In the genomic region with DNA sequence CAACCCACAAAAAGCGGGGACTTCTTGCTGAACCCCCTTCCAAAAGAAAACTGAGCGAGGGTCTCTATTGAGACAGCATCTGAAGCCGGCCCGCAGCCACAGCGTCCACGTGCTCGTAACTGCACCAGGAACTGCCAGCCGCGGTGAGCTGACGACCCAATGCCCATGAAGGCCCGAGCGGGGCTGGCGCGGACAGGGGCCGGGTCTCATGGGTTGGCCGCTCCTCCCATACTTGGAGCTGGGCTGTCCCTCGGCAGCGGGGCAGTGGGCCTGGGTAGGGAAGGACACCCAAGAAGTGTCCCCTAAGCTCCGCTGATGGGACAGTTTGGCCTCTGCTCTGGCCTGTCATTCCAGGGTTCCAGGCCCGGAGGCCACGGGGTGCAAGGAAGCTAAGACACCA, we compare ENCODE assay signal across 38 cellular contexts. TPM values are rescaled to one million over a fixed set of nuclear protein-coding genes. Genes with fewer than 3 reads are reported as not detected.
"Had no signal": no experiment of that assay in that cellular context is flagged by ENCODE, and none has a peak within 500 bp of the region (broad histone marks: within the 10 kb centered on the region; RNA-seq: fewer than 3 reads in every experiment).

No MANE protein-coding gene starts in this region.

- H3K9me3 Mint-ChIP-seq: activated naive CD8-positive, alpha-beta T cell treated with anti-CD3 and anti-CD28 coated beads for 36 hours had no signal

- H3K4me1 Mint-ChIP-seq: activated CD4-positive, alpha-beta memory T cell treated with anti-CD3 and anti-CD28 coated beads, Interleukin-2, amount 10 ng/mL, durations not matched to agents 7 days and 5 days; activated CD8-positive, alpha-beta memory T cell treated with anti-CD3 and anti-CD28 coated beads, Interleukin-2, amount 10 ng/mL, durations not matched to agents 7 days and 5 days; activated naive CD8-positive, alpha-beta T cell treated with anti-CD3 and anti-CD28 coated beads for 36 hours had no signal

- H3K4me1 ChIP-seq: ascending aorta, Peyer's patch had no signal

- H3K27ac ChIP-seq: ascending aorta, cardiac muscle cell, Peyer's patch, VCaP had no signal

- H3K27me3 Mint-ChIP-seq: activated CD4-positive, alpha-beta memory T cell treated with anti-CD3 and anti-CD28 coated beads, Interleukin-2, amount 10 ng/mL, durations not matched to agents 7 days and 5 days; activated CD8-positive, alpha-beta memory T cell treated with anti-CD3 and anti-CD28 coated beads, Interleukin-2, amount 10 ng/mL, durations not matched to agents 7 days and 5 days; activated naive CD8-positive, alpha-beta T cell treated with anti-CD3 and anti-CD28 coated beads for 36 hours had no signal

- ATAC-seq: activated CD8-positive, alpha-beta memory T cell treated with anti-CD3 and anti-CD28 coated beads, Interleukin-2, amount 10 ng/mL, durations not matched to agents 7 days and 5 days; PC-3; Right ventricle myocardium inferior; SK-N-SH treated with all-trans-retinoic acid at 6 μM for 48 hours had no signal

- H3K36me3 ChIP-seq: cardiac muscle cell had no signal

- H3K4me3 Mint-ChIP-seq: activated CD4-positive, alpha-beta memory T cell treated with anti-CD3 and anti-CD28 coated beads, Interleukin-2, amount 10 ng/mL, durations not matched to agents 7 days and 5 days; activated CD8-positive, alpha-beta memory T cell treated with anti-CD3 and anti-CD28 coated beads, Interleukin-2, amount 10 ng/mL, durations not matched to agents 7 days and 5 days; activated naive CD8-positive, alpha-beta T cell treated with anti-CD3 and anti-CD28 coated beads for 36 hours had no signal

- H3K9me3 ChIP-seq: ascending aorta, Peyer's patch had no signal

- H3K27me3 ChIP-seq: ascending aorta, cardiac muscle cell, Peyer's patch had no signal

- DNase-seq: activated CD4-positive, alpha-beta memory T cell treated with anti-CD3 and anti-CD28 coated beads, Interleukin-2, amount 10 ng/mL, durations not matched to agents 7 days and 5 days; activated CD4-positive, alpha-beta T cell treated with anti-CD3 and anti-CD28 coated beads for 1 hour; activated CD4-positive, alpha-beta T cell treated with anti-CD3 and anti-CD28 coated beads for 48 hours; activated CD4-positive, CD25-positive, alpha-beta regulatory T cell; activated CD8-positive, alpha-beta memory T cell treated with anti-CD3 and anti-CD28 coated beads for 24 hours; activated CD8-positive, alpha-beta memory T cell treated with anti-CD3 and anti-CD28 coated beads, Interleukin-2, amount 10 ng/mL, durations not matched to agents 7 days and 5 days; activated CD8-positive, alpha-beta memory T cell treated with anti-CD3 and anti-CD28 coated beads, Interleukin-2, amount 50 U/mL, for 48 hours; activated effector memory CD4-positive, alpha-beta T cell treated with anti-CD3 and anti-CD28 coated beads, Interleukin-2, amount 50 U/mL, for 16 hours; activated naive CD4-positive, alpha-beta T cell; activated naive CD4-positive, alpha-beta T cell treated with anti-CD3 and anti-CD28 coated beads, Interleukin-2, amount 50 U/mL, for 16 hours; activated naive CD8-positive, alpha-beta T cell treated with anti-CD3 and anti-CD28 coated beads for 36 hours; activated T-cell treated with anti-CD3 and anti-CD28 coated beads, Interleukin-2, amount 50 U/mL, for 48 hours; amniotic stem cell; IMR-90; KG1; MM.1S; MV-4-11; NCI-H1092; NCI-H187 treated with DMSO at 0.1 percent for 48 hours; NCI-H2081; NCI-H2171 treated with DMSO at 0.1 percent for 48 hours; NCI-H2227 treated with DMSO at 0.1 percent for 48 hours; NCI-H446; NCI-H524 treated with DMSO at 0.1 percent for 48 hours; PC-3; Peyer's patch; RPMI8226; SIG-M5; T-helper 1 cell; T-helper 2 cell; T-helper 9 cell had no signal

- H3K27ac Mint-ChIP-seq: activated CD4-positive, alpha-beta memory T cell treated with anti-CD3 and anti-CD28 coated beads, Interleukin-2, amount 10 ng/mL, durations not matched to agents 7 days and 5 days; activated CD8-positive, alpha-beta memory T cell treated with anti-CD3 and anti-CD28 coated beads, Interleukin-2, amount 10 ng/mL, durations not matched to agents 7 days and 5 days; activated naive CD8-positive, alpha-beta T cell treated with anti-CD3 and anti-CD28 coated beads for 36 hours had no signal

- H3K4me3 ChIP-seq: ascending aorta, cardiac muscle cell, Peyer's patch had no signal

RNA-seq across cellular contexts. Expression of gene CYP2W1, which starts 22.3 kb away (rescaled TPM):
- total RNA-seq: activated CD4-positive, alpha-beta memory T cell treated with anti-CD3 and anti-CD28 coated beads, Interleukin-2, amount 10 ng/mL, durations not matched to agents 7 days and 5 days; activated CD8-positive, alpha-beta memory T cell treated with anti-CD3 and anti-CD28 coated beads, Interleukin-2, amount 10 ng/mL, durations not matched to agents 7 days and 5 days; activated naive CD8-positive, alpha-beta T cell treated with anti-CD3 and anti-CD28 coated beads for 36 hours; ascending aorta; IMR-90; LHCN-M2; PC-3; Right ventricle myocardium inferior; SK-MEL-5 had no signal
- polyA plus RNA-seq: IMR-90 had no signal
